ENCODE assay signal across 17 cellular contexts in genomic region chr13:40235160-40235796, GRCh38.
DNase-seq lines count a peak whose midpoint lies in the region; ATAC-seq and TF ChIP-seq lines count a peak whose summit lies in the region.
"Had no signal": no experiment of that assay in that cellular context is flagged by ENCODE, and none has a peak within 500 bp of the region (broad histone marks: within the 10 kb centered on the region; RNA-seq: fewer than 3 reads in every experiment).

No MANE protein-coding gene starts in this region.

- no peak for TF ChIP-seq CTCF in esophagus squamous epithelium (IDR thresholded peaks at IDR 0.05)

- ATAC-seq in stimulated activated naive CD8-positive, alpha-beta T cell treated with anti-CD3 and anti-CD28 coated beads, Interleukin-15, amount 100 ng/mL, for 72 hours: peak; percentile 61
- ATAC-seq in HG03571 (IDR thresholded peaks at IDR 0.05; ENCODE audit: unreplicated experiment) (no peak), GM18517 (IDR thresholded peaks at IDR 0.05; ENCODE audit: unreplicated experiment) (no peak)

- intact Hi-C loops in esophagus squamous epithelium (cut with DNase I): no loop called here

- H3K4me1 ChIP-seq in esophagus squamous epithelium: peaks cover 5 to 89% (median 41%) of the 10 kb centered on the region in 3 donors
- H3K4me1 ChIP-seq: pancreas had no signal

- peak; percentile 13 for DNase-seq in activated CD4-positive, alpha-beta T cell treated with anti-CD3 and anti-CD28 coated beads for 48 hours
- no peak for DNase-seq in activated CD4-positive, alpha-beta T cell treated with anti-CD3 and anti-CD28 coated beads, Interleukin-2, amount 50 U/mL, for 48 hours
- peak; percentile 48 for DNase-seq in MG63
- no peak for DNase-seq in esophagus squamous epithelium (lab: John Stamatoyannopoulos, UW)
- no peak for DNase-seq in stimulated activated naive CD8-positive, alpha-beta T cell treated with anti-CD3 and anti-CD28 coated beads, Interleukin-15, amount 100 ng/mL, for 72 hours
- no peak for DNase-seq in effector CD8-positive, alpha-beta T cell (lab: John Stamatoyannopoulos, UW)
- DNase-seq: activated effector memory CD4-positive, alpha-beta T cell treated with Interleukin-2 at 50 U/mL for 16 hours; CD8-positive, alpha-beta memory T cell; effector CD4-positive, alpha-beta T cell; kidney; NCI-H2081; upper lobe of right lung had no signal

- no peaks in the 10 kb centered on the region for H3K27me3 Mint-ChIP-seq in stimulated activated naive CD8-positive, alpha-beta T cell treated with anti-CD3 and anti-CD28 coated beads, Interleukin-15, amount 100 ng/mL, for 72 hours

- no peak for TF ChIP-seq POLR2A in esophagus squamous epithelium (IDR thresholded peaks at IDR 0.05)

- H3K4me3 ChIP-seq in MG63 (no peak overlapping the region), esophagus squamous epithelium (no peak overlapping the region)
- H3K4me3 ChIP-seq: mucosa of descending colon, pancreas, upper lobe of right lung had no signal

- WGBS in esophagus squamous epithelium, 2 donors: 57 to 64% methylated on average over 5 to 6 of the region's 6 CpGs

- no peaks in the 10 kb centered on the region for H3K9me3 ChIP-seq in MG63
- no peaks in the 10 kb centered on the region for H3K9me3 ChIP-seq in esophagus squamous epithelium
- H3K9me3 ChIP-seq: mucosa of descending colon, pancreas, upper lobe of right lung had no signal

- H3K36me3 ChIP-seq in MG63 (no peaks in the 10 kb centered on the region), esophagus squamous epithelium (no peaks in the 10 kb centered on the region)
- H3K36me3 ChIP-seq: pancreas, upper lobe of right lung had no signal

- peaks cover 15% of the 10 kb centered on the region for H3K4me1 Mint-ChIP-seq in stimulated activated naive CD8-positive, alpha-beta T cell treated with anti-CD3 and anti-CD28 coated beads, Interleukin-15, amount 100 ng/mL, for 72 hours

- peak overlapping the region; percentile 52 to 95 (median 86) for H3K27ac ChIP-seq in esophagus squamous epithelium
- H3K27ac ChIP-seq: pancreas had no signal

- H3K4me3 Mint-ChIP-seq in stimulated activated naive CD8-positive, alpha-beta T cell treated with anti-CD3 and anti-CD28 coated beads, Interleukin-15, amount 100 ng/mL, for 72 hours: no peak overlapping the region
- H3K4me3 Mint-ChIP-seq: brain; CD8-positive, alpha-beta memory T cell had no signal

- no peak overlapping the region for H3K27ac Mint-ChIP-seq in stimulated activated naive CD8-positive, alpha-beta T cell treated with anti-CD3 and anti-CD28 coated beads, Interleukin-15, amount 100 ng/mL, for 72 hours
- H3K27ac Mint-ChIP-seq: brain; CD8-positive, alpha-beta memory T cell had no signal

- H3K9me3 Mint-ChIP-seq in stimulated activated naive CD8-positive, alpha-beta T cell treated with anti-CD3 and anti-CD28 coated beads, Interleukin-15, amount 100 ng/mL, for 72 hours: peaks cover 0 to 5% of the 10 kb centered on the region in 2 donors
- H3K9me3 Mint-ChIP-seq: CD8-positive, alpha-beta memory T cell had no signal

- H3K27me3 ChIP-seq in MG63: no peaks in the 10 kb centered on the region
- H3K27me3 ChIP-seq in esophagus squamous epithelium: no peaks in the 10 kb centered on the region
- H3K27me3 ChIP-seq: pancreas, upper lobe of right lung had no signal

Comparison
In these comparisons a context has a peak if more than half of its experiments do, and no peak if none do; other contexts are left out.
1. DNase-seq: peak in activated CD4-positive, alpha-beta T cell treated with anti-CD3 and anti-CD28 coated beads for 48 hours (single experiment) and MG63 (single experiment); none in activated CD4-positive, alpha-beta T cell treated with anti-CD3 and anti-CD28 coated beads, Interleukin-2, amount 50 U/mL, for 48 hours (0 of 2), esophagus squamous epithelium (single experiment), stimulated activated naive CD8-positive, alpha-beta T cell treated with anti-CD3 and anti-CD28 coated beads, Interleukin-15, amount 100 ng/mL, for 72 hours (0 of 2) and effector CD8-positive, alpha-beta T cell (single experiment).